ENCODE assay signal across 23 cellular contexts in the genomic region with DNA sequence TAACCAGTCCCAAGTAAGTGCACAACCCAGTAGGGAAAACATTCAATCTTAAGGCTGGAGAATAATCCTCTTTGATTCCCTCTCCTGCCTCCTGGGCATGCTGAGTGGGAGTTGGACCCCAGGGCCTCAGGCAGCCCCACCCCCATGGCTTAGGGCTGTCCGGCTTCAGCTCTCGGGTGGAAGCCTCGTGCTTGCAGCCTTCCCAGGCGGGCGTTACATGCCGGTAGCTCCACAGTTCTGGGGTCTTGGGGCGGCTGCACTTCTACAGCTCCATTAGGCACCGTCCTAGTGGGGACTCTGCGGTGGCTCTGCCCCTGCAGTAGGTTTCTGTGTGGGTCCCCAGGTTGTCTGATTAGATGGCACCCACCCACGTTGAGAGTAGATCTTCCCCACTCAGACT. TPM values are rescaled to one million over a fixed set of nuclear protein-coding genes. Genes with fewer than 3 reads are reported as not detected.
DNase-seq lines count a peak whose midpoint lies in the region; ATAC-seq and TF ChIP-seq lines count a peak whose summit lies in the region.
"Had no signal": no experiment of that assay in that cellular context is flagged by ENCODE, and none has a peak within 500 bp of the region (broad histone marks: within the 10 kb centered on the region; RNA-seq: fewer than 3 reads in every experiment).

No MANE protein-coding gene starts in this region.

- H3K27me3 Mint-ChIP-seq in natural killer cell (ENCODE audit: low read depth in 2 of 2) = no peaks in the 10 kb centered on the region
- H3K27me3 Mint-ChIP-seq in natural killer cell treated with Interleukin-12 subunit alpha and Interleukin-12 subunit beta and Interleukin-15 and Interleukin-18, amount 100 ng/mL, for 72 hours = no peaks in the 10 kb centered on the region
- H3K27me3 Mint-ChIP-seq: type B pancreatic cell had no signal

- intact Hi-C loops in natural killer cell (cut with micrococcal nuclease) = loop anchor here (10.0 kb wide), 1 partner anchor 332 kb away; the partner anchor contains the start of genes HINT2 and SPAG8

- H3K4me1 ChIP-seq in effector memory CD4-positive, alpha-beta T cell (ENCODE audit: control insufficient read depth, insufficient read depth, low read length, poor library complexity, severe bottlenecking) = peaks cover 90% of the 10 kb centered on the region
- peaks cover 100% of the 10 kb centered on the region in 2 experiments for H3K4me1 ChIP-seq in neutrophil (ENCODE audit: control insufficient read depth in 1 of 2, insufficient read depth in 1 of 2, low read depth in 1 of 2, low read length in 1 of 2)

- no peaks in the 10 kb centered on the region for H3K36me3 ChIP-seq in effector memory CD4-positive, alpha-beta T cell (ENCODE audit: control insufficient read depth, insufficient read depth, low read length)
- peaks cover 57% of the 10 kb centered on the region for H3K36me3 ChIP-seq in neutrophil
- H3K36me3 ChIP-seq: left ventricle myocardium inferior, MG63 had no signal

- H3K36me3 Mint-ChIP-seq in natural killer cell = no peaks in the 10 kb centered on the region
- peaks cover 15% of the 10 kb centered on the region for H3K36me3 Mint-ChIP-seq in natural killer cell treated with Interleukin-12 subunit alpha and Interleukin-12 subunit beta and Interleukin-15 and Interleukin-18, amount 100 ng/mL, for 72 hours

- peak overlapping the region; percentile 64 for H3K4me3 Mint-ChIP-seq in natural killer cell
- H3K4me3 Mint-ChIP-seq in natural killer cell treated with Interleukin-12 subunit alpha and Interleukin-12 subunit beta and Interleukin-15 and Interleukin-18, amount 100 ng/mL, for 72 hours = no peak overlapping the region
- H3K4me3 Mint-ChIP-seq: type B pancreatic cell had no signal

- peak overlapping the region; percentile 93 to 100 for H3K27ac Mint-ChIP-seq in natural killer cell
- no peak overlapping the region for H3K27ac Mint-ChIP-seq in natural killer cell treated with Interleukin-12 subunit alpha and Interleukin-12 subunit beta and Interleukin-15 and Interleukin-18, amount 100 ng/mL, for 72 hours
- H3K27ac Mint-ChIP-seq: type B pancreatic cell had no signal

- no peaks in the 10 kb centered on the region for H3K27me3 ChIP-seq in effector memory CD4-positive, alpha-beta T cell (replicated peaks; ENCODE audit: control insufficient read depth, insufficient read depth, low read length, poor library complexity, severe bottlenecking)
- no peaks in the 10 kb centered on the region for H3K27me3 ChIP-seq in neutrophil
- H3K27me3 ChIP-seq: MG63, stomach had no signal

- H3K4me1 Mint-ChIP-seq in natural killer cell = peaks cover 77 to 89% of the 10 kb centered on the region in 2 donors
- peaks cover 72 to 79% of the 10 kb centered on the region in 2 donors for H3K4me1 Mint-ChIP-seq in natural killer cell treated with Interleukin-12 subunit alpha and Interleukin-12 subunit beta and Interleukin-15 and Interleukin-18, amount 100 ng/mL, for 72 hours (ENCODE audit: low read depth in 2 of 2)

- H3K27ac ChIP-seq in effector memory CD4-positive, alpha-beta T cell (ENCODE audit: insufficient read depth, low read length, poor library complexity, severe bottlenecking) = peak overlapping the region; percentile 46
- H3K27ac ChIP-seq in neutrophil = peak overlapping the region; percentile 100
- H3K27ac ChIP-seq: left ventricle myocardium inferior had no signal

- no peaks in the 10 kb centered on the region for H3K9me3 ChIP-seq in effector memory CD4-positive, alpha-beta T cell (ENCODE audit: control insufficient read depth, low read length)
- no peaks in the 10 kb centered on the region for H3K9me3 ChIP-seq in neutrophil

- H3K9me3 Mint-ChIP-seq in natural killer cell = peaks cover 4 to 9% of the 10 kb centered on the region in 2 donors
- H3K9me3 Mint-ChIP-seq in natural killer cell treated with Interleukin-12 subunit alpha and Interleukin-12 subunit beta and Interleukin-15 and Interleukin-18, amount 100 ng/mL, for 72 hours = peaks cover 4% of the 10 kb centered on the region

- H3K4me3 ChIP-seq in effector memory CD4-positive, alpha-beta T cell (ENCODE audit: insufficient read depth, low read depth, low read length, poor library complexity, severe bottlenecking) = no peak overlapping the region
- peak overlapping the region in 1 of 2 experiments; percentile 25 for H3K4me3 ChIP-seq in neutrophil (ENCODE audit: low read depth in 1 of 2, low read length in 1 of 2)
- H3K4me3 ChIP-seq: left ventricle myocardium inferior, MG63, stomach had no signal

- TF ChIP-seq CTCF in natural killer cell (IDR thresholded peaks at IDR 0.05) = no peak
- no peak for TF ChIP-seq CTCF in neutrophil (IDR thresholded peaks at IDR 0.05)

- DNase-seq in natural killer cell (no peak), Kasumi-1 (lab: John Stamatoyannopoulos, UW) (no peak), epidermal melanocyte (ENCODE audit: insufficient read length, low spot score) (no peak)
- no peak for DNase-seq in natural killer cell treated with Interleukin-12 subunit alpha and Interleukin-12 subunit beta and Interleukin-15 and Interleukin-18, amount 100 ng/mL, for 72 hours (ENCODE audit: low spot score)
- DNase-seq in effector memory CD4-positive, alpha-beta T cell = no peak
- DNase-seq in effector CD4-positive, alpha-beta T cell = no peak
- DNase-seq: activated CD4-positive, alpha-beta T cell treated with anti-CD3 and anti-CD28 coated beads for 48 hours; activated effector memory CD4-positive, alpha-beta T cell treated with anti-CD3 and anti-CD28 coated beads, Interleukin-2, amount 50 U/mL, for 16 hours; C1 segment of cervical spinal cord; DMS 273 treated with DMSO at 0.1 percent for 48 hours; left ventricle myocardium inferior; MG63; NCI-H1436; NCI-H510A; retina; stimulated activated CD4-positive, alpha-beta T cell treated with anti-CD3 and anti-CD28 coated beads, Interleukin-12 subunit alpha, Interleukin-12 subunit beta, amount 100 ng/mL, for 4 hours; stimulated activated CD4-positive, alpha-beta T cell treated with anti-CD3 and anti-CD28 coated beads, Interleukin-4, amount 100 ng/mL, for 4 hours; stomach had no signal

- ATAC-seq in natural killer cell = no peak
- ATAC-seq in natural killer cell treated with Interleukin-12 subunit alpha and Interleukin-12 subunit beta and Interleukin-15 and Interleukin-18, amount 100 ng/mL, for 72 hours = no peak
- no peak for ATAC-seq in activated CD4-positive, CD25-positive, alpha-beta regulatory T cell treated with anti-CD3 and anti-CD28 coated beads, Interleukin-2, amount 50 U/mL, for 24 hours

RNA-seq across cellular contexts. Expression of gene GLIPR2, which starts 10.1 kb away (rescaled TPM):
- 100 to 1,000 TPM; 124 to 135 (median 125) TPM for total RNA-seq in natural killer cell
- total RNA-seq in natural killer cell treated with Interleukin-12 subunit alpha and Interleukin-12 subunit beta and Interleukin-15 and Interleukin-18, amount 100 ng/mL, for 72 hours = 10 to 100 TPM; 11.0 to 27.1 TPM

RNA-seq across cellular contexts. Expression of gene CCIN, which starts 22.5 kb away (rescaled TPM):
- total RNA-seq in natural killer cell = 1 to 10 TPM; 2.0 to 2.8 (median 2.0) TPM
- under 1 TPM in 1 of 2 donors, not detected in 1; 0.19 TPM for total RNA-seq in natural killer cell treated with Interleukin-12 subunit alpha and Interleukin-12 subunit beta and Interleukin-15 and Interleukin-18, amount 100 ng/mL, for 72 hours
- total RNA-seq: bronchial epithelial cell, left ventricle myocardium inferior, SK-MEL-5 had no signal

RNA-seq across cellular contexts. Expression of gene CLTA, which starts 44.1 kb away (rescaled TPM):
- 10 to 100 TPM; 49.4 to 62.0 (median 52.6) TPM for total RNA-seq in natural killer cell
- total RNA-seq in natural killer cell treated with Interleukin-12 subunit alpha and Interleukin-12 subunit beta and Interleukin-15 and Interleukin-18, amount 100 ng/mL, for 72 hours = 100 to 1,000 TPM; 133 to 178 TPM

Comparison
In these comparisons a context has a peak if more than half of its experiments do, and no peak if none do; other contexts are left out.
1. H3K27ac Mint-ChIP-seq: peak in natural killer cell (2 of 2); none in natural killer cell treated with Interleukin-12 subunit alpha and Interleukin-12 subunit beta and Interleukin-15 and Interleukin-18, amount 100 ng/mL, for 72 hours (0 of 2).
2. RNA of gene GLIPR2, which starts 10.1 kb away (total RNA-seq): 124 to 135 TPM in natural killer cell; 11.0 to 27.1 TPM in natural killer cell treated with Interleukin-12 subunit alpha and Interleukin-12 subunit beta and Interleukin-15 and Interleukin-18, amount 100 ng/mL, for 72 hours; every median in the first group is over 4 times any median in the second.